ENCODE assay signal across 24 cellular contexts in the genomic region with DNA sequence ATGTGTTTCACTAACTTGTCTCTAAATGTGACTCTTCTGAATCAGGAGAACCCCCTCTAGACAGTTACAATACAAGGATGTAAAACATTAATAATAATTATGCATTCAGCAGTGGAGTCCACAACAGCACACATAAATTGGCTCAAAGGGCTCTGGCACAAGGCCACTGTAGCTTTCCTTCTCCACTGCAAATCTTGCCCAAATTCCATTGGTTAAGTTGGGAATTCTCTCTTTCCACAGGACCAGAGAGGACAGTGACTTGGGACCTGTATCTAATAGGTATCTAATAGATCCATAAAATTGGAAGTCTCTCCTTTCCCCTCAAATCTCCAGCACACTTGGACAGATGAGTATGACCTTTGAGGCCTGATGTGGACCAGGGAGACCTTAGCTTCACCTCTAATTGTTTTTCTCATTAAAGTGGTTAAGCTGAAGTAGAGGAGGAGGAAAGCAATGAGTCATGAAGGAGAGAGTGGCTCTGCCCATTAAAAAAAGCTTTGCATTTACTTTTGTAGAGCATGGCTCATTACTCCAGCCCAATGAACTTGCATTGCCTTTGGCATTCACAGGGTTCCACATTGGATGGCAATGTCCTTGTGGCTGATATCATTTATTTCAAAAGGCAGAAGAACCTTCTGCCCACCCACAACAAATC.
DNase-seq lines count a peak whose midpoint lies in the region; ATAC-seq, FAIRE-seq and TF ChIP-seq lines count a peak whose summit lies in the region.
"Had no signal": no experiment of that assay in that cellular context is flagged by ENCODE, and none has a peak within 500 bp of the region (broad histone marks: within the 10 kb centered on the region; RNA-seq: fewer than 3 reads in every experiment).

No MANE protein-coding gene starts in this region.

- no peak for ATAC-seq in HG03135 (IDR thresholded peaks at IDR 0.05; ENCODE audit: unreplicated experiment)
- ATAC-seq: activated naive CD4-positive, alpha-beta T cell treated with anti-CD3 and anti-CD28 coated beads, Interleukin-2, amount 50 U/mL, for 72 hours; esophagus mucosa had no signal

- DNase-seq in DMS79 treated with DMSO at 0.1 percent for 48 hours (lab: John Stamatoyannopoulos, UW) = peak; percentile 10
- DNase-seq in DMS79 (lab: John Stamatoyannopoulos, UW) = no peak
- peak; percentile 76 for DNase-seq in RPMI7951 (ENCODE audit: low read depth)
- DNase-seq in fibroblast of mammary gland (ENCODE audit: low read depth) = peak; percentile 48
- DNase-seq in substantia nigra (lab: John Stamatoyannopoulos, UW) = no peak
- no peak for DNase-seq in HTR-8/SVneo (ENCODE audit: insufficient read length, low spot score)
- DNase-seq in NCI-H345 (lab: John Stamatoyannopoulos, UW) = no peak
- DNase-seq: activated CD4-positive, alpha-beta memory T cell treated with anti-CD3 and anti-CD28 coated beads for 36 hours; activated CD8-positive, alpha-beta memory T cell treated with anti-CD3 and anti-CD28 coated beads, Interleukin-2, amount 50 U/mL, for 48 hours; effector CD4-positive, alpha-beta T cell; mesenchymal stem cell; MV-4-11; NCI-H2171; NCI-H524 treated with DMSO at 0.1 percent for 48 hours; NK-92 treated with Interleukin-12 subunit alpha and Interleukin-12 subunit beta, amount 100 ng/mL, for 24 hours; psoas muscle; SIG-M5; upper lobe of left lung had no signal

- no peak for TF ChIP-seq CTCF in fibroblast of mammary gland (conservative IDR thresholded peaks at IDR 0.05; ENCODE audit: control insufficient read depth, insufficient read depth, low read depth, low read length)

- no peak for FAIRE-seq in HTR-8/SVneo (lab: Jason Lieb, UNC)

- peak overlapping the region; percentile 32 for H3K27ac ChIP-seq in substantia nigra (ENCODE audit: low read depth, low read length, poor library complexity, severe bottlenecking)
- H3K27ac ChIP-seq: 22Rv1, KMS-11, neutrophil, psoas muscle, upper lobe of left lung had no signal

- H3K4me3 ChIP-seq in fibroblast of mammary gland (ENCODE audit: control insufficient read depth, low read depth, low read length) = no peak overlapping the region
- H3K4me3 ChIP-seq: psoas muscle, upper lobe of left lung had no signal

Comparison
In these comparisons a context has a peak if more than half of its experiments do, and no peak if none do; other contexts are left out.
1. DNase-seq: peak in DMS79 treated with DMSO at 0.1 percent for 48 hours (single experiment), RPMI7951 (single experiment) and fibroblast of mammary gland (single experiment); none in DMS79 (single experiment), substantia nigra (0 of 49), HTR-8/SVneo (single experiment) and NCI-H345 (single experiment).